In the genomic region with DNA sequence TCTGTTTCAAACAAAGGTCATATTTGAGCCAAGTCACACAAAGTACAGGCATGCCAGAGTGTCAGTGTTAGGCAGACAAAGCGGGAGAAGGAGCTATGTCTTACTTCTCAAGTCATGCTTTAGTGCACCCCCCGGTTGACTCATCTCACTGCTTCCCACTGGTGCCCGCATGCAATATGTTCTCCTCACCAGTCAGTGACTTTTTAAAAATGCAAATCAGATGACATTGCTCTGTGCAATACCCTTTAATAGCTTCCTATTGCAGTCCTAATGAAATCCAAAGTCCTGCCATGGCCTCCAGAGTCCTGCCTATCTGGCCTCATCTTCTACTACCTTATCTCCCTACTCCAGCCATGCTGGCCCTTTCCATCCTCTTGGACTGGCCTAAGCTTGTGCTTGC, we compare ENCODE assay signal across 18 cellular contexts.
DNase-seq lines count a peak whose midpoint lies in the region; ATAC-seq lines count a peak whose summit lies in the region.
"Had no signal": no experiment of that assay in that cellular context is flagged by ENCODE, and none has a peak within 500 bp of the region (broad histone marks: within the 10 kb centered on the region; RNA-seq: fewer than 3 reads in every experiment).

No MANE protein-coding gene starts in this region.

- H3K36me3 Mint-ChIP-seq in stimulated activated naive B cell treated with anti-CD40 and anti-IgM and Interleukin-4, amounts not matched to agents 10 μg/mL and 1 μg/mL and 100 μg/mL, for 72 hours, result no peaks in the 10 kb centered on the region

- no peaks in the 10 kb centered on the region for H3K27me3 Mint-ChIP-seq in stimulated activated naive B cell treated with anti-CD40 and anti-IgM and Interleukin-4, amounts not matched to agents 10 μg/mL and 1 μg/mL and 100 μg/mL, for 72 hours
- H3K27me3 Mint-ChIP-seq: B cell; CD4-positive, alpha-beta T cell had no signal

- H3K9me3 Mint-ChIP-seq in stimulated activated naive B cell treated with anti-CD40 and anti-IgM and Interleukin-4, amounts not matched to agents 10 μg/mL and 1 μg/mL and 100 μg/mL, for 72 hours, result peaks cover 0 to 2% of the 10 kb centered on the region in 2 donors

- H3K4me1 Mint-ChIP-seq in stimulated activated naive B cell treated with anti-CD40 and anti-IgM and Interleukin-4, amounts not matched to agents 10 μg/mL and 1 μg/mL and 100 μg/mL, for 72 hours, result no peaks in the 10 kb centered on the region
- H3K4me1 Mint-ChIP-seq: B cell had no signal

- peak; percentile 50 for ATAC-seq in GM18868 (IDR thresholded peaks at IDR 0.05; ENCODE audit: unreplicated experiment)
- peak; percentile 42 for ATAC-seq in HG03342 (IDR thresholded peaks at IDR 0.05; ENCODE audit: unreplicated experiment)
- peak; percentile 78 to 79 for ATAC-seq in stimulated activated naive B cell treated with anti-CD40 and anti-IgM and Interleukin-4, amounts not matched to agents 10 μg/mL and 1 μg/mL and 100 μg/mL, for 72 hours (replicated peaks)
- ATAC-seq in GM18870 (IDR thresholded peaks at IDR 0.05; ENCODE audit: unreplicated experiment), result no peak

- no peak overlapping the region for H3K4me3 Mint-ChIP-seq in stimulated activated naive B cell treated with anti-CD40 and anti-IgM and Interleukin-4, amounts not matched to agents 10 μg/mL and 1 μg/mL and 100 μg/mL, for 72 hours
- H3K4me3 Mint-ChIP-seq: B cell; CD4-positive, alpha-beta T cell had no signal

- DNase-seq in RKO (ENCODE audit: low spot score) (peak; percentile 16), cerebellar nuclear complex (lab: John Stamatoyannopoulos, UW) (no peak), NCI-H774 (lab: John Stamatoyannopoulos, UW) (no peak), NCI-H524 treated with DMSO at 0.1 percent for 48 hours (lab: John Stamatoyannopoulos, UW) (no peak)
- no peak for DNase-seq in stimulated activated naive B cell treated with anti-CD40 and anti-IgM and Interleukin-4, amounts not matched to agents 10 μg/mL and 1 μg/mL and 100 μg/mL, for 72 hours
- DNase-seq: ACHN; CD4-positive, alpha-beta T cell; DMS79 treated with DMSO at 0.1 percent for 48 hours; GF-D8; Kasumi-1; NCI-H1417 treated with DMSO at 0.1 percent for 48 hours; NCI-H2029 treated with DMSO at 0.1 percent for 48 hours; NCI-H510A treated with DMSO at 0.1 percent for 48 hours; T-helper 9 cell had no signal

- H3K27ac Mint-ChIP-seq in stimulated activated naive B cell treated with anti-CD40 and anti-IgM and Interleukin-4, amounts not matched to agents 10 μg/mL and 1 μg/mL and 100 μg/mL, for 72 hours, result no peak overlapping the region
- H3K27ac Mint-ChIP-seq: B cell; CD4-positive, alpha-beta T cell had no signal
